ENCODE assay signal across 8 cellular contexts in genomic region chr17:79707931-79708891, GRCh38. TPM values are rescaled to one million over a fixed set of nuclear protein-coding genes. Genes with fewer than 3 reads are reported as not detected.
A peak's percentile ranks its signal among the peaks of the same experiment; 100 is the strongest.
DNase-seq lines count a peak whose midpoint lies in the region; ATAC-seq, FAIRE-seq and TF ChIP-seq lines count a peak whose summit lies in the region.

No MANE protein-coding gene starts in this region.

- DNase-seq in AML-193 (lab: John Stamatoyannopoulos, UW) = peak; percentile 33 to 46
- peak; percentile 46 to 76 for DNase-seq in HAP-1 (ENCODE audit: low spot score in 2 of 2)
- DNase-seq in RCC 7860 (ENCODE audit: low spot score) = peak; percentile 22
- DNase-seq in activated T-helper 1 cell treated with anti-CD3 and anti-CD28 coated beads, Interleukin-2, amount 50 U/mL, for 16 hours (ENCODE audit: low read depth in 1 of 2, low spot score in 1 of 2) = peak; percentile 20 to 39
- DNase-seq in fibroblast of villous mesenchyme (ENCODE audit: low read depth) = peak; percentile 36
- peak; percentile 33 to 77 (median 67) for DNase-seq in ovary
- peak in 1 of 2 donors; percentile 72 for DNase-seq in upper lobe of left lung

- H3K36me3 ChIP-seq in HAP-1 (replicated peaks) = no peaks in the 10 kb centered on the region
- no peaks in the 10 kb centered on the region for H3K36me3 ChIP-seq in ovary
- H3K36me3 ChIP-seq in upper lobe of left lung = no peaks in the 10 kb centered on the region

- TF ChIP-seq EP300 in ovary (IDR thresholded peaks at IDR 0.05) (no peak), upper lobe of left lung (IDR thresholded peaks at IDR 0.05) (no peak)

- H3K4me3 ChIP-seq in HAP-1 (no peak overlapping the region), fibroblast of villous mesenchyme (ENCODE audit: low read depth, low read length) (no peak overlapping the region), ovary (peak overlapping the region; percentile 14), upper lobe of left lung (no peak overlapping the region)

- ATAC-seq in upper lobe of left lung (ENCODE audit: low FRiP score in 2 of 2) (peak; percentile 16 to 62), GM21423 (IDR thresholded peaks at IDR 0.05; ENCODE audit: unreplicated experiment) (no peak)

- H3K9me3 ChIP-seq in HAP-1 (no peaks in the 10 kb centered on the region), ovary (no peaks in the 10 kb centered on the region), upper lobe of left lung (no peaks in the 10 kb centered on the region)

- TF ChIP-seq POLR2A in ovary (IDR thresholded peaks at IDR 0.05) (no peak), upper lobe of left lung (IDR thresholded peaks at IDR 0.05) (no peak)

- in situ Hi-C loops in HAP-1 (cut with MboI; ENCODE audit: low sequenced_read_pairs) = no loop called here

- no peak overlapping the region for H3K27ac ChIP-seq in ovary
- H3K27ac ChIP-seq in upper lobe of left lung = no peak overlapping the region

- H3K4me1 ChIP-seq in HAP-1 = no peaks in the 10 kb centered on the region
- peaks cover 6% of the 10 kb centered on the region for H3K4me1 ChIP-seq in ovary (ENCODE audit: insufficient read depth)
- H3K4me1 ChIP-seq in upper lobe of left lung = peaks cover 3 to 7% (median 5%) of the 10 kb centered on the region in 4 donors

- no peak for FAIRE-seq in RCC 7860 (lab: Jason Lieb, UNC)

- no peaks in the 10 kb centered on the region for H3K27me3 ChIP-seq in HAP-1 (ENCODE audit: low read depth)
- H3K27me3 ChIP-seq in ovary = no peaks in the 10 kb centered on the region
- H3K27me3 ChIP-seq in upper lobe of left lung = no peaks in the 10 kb centered on the region

- WGBS in ovary, 3 donors = 22 to 31% (median 31%) methylated on average over 34 to 35 of the region's 35 CpGs
- WGBS in upper lobe of left lung, 2 donors = 19 to 31% methylated on average over 10 to 35 of the region's 35 CpGs

- TF ChIP-seq CTCF in fibroblast of villous mesenchyme (IDR thresholded peaks at IDR 0.05; ENCODE audit: insufficient read depth, low read depth, low read length) (peak; percentile 77), ovary (IDR thresholded peaks at IDR 0.05) (peak; percentile 55 to 78 (median 67)), upper lobe of left lung (IDR thresholded peaks at IDR 0.05) (peak; percentile 58 to 81 (median 65))

- intact Hi-C loops in ovary (cut with DNase I) = loop anchor here in 3 of 4 donors (5.0 to 10.0 kb wide), 4 partner anchors 303 to 621 kb away; no protein-coding TSS in a partner anchor

RNA-seq across cellular contexts. Expression of gene ENPP7, which starts 22.5 kb away (rescaled TPM):
- total RNA-seq in fibroblast of villous mesenchyme (not detected in 2 replicates), ovary (not detected), upper lobe of left lung (under 1 TPM in 1 of 6 donors, not detected in 5; 0.27 TPM)
- polyA plus RNA-seq in ovary = not detected
